In genomic region chr10:15209827-15210509, GRCh38 we compare ENCODE assay signal across 9 cellular contexts. TPM values are rescaled to one million over a fixed set of nuclear protein-coding genes. Genes with fewer than 3 reads are reported as not detected.
DNase-seq lines count a peak whose midpoint lies in the region; ATAC-seq and TF ChIP-seq lines count a peak whose summit lies in the region.
"Had no signal": no experiment of that assay in that cellular context is flagged by ENCODE, and none has a peak within 500 bp of the region (broad histone marks: within the 10 kb centered on the region; RNA-seq: fewer than 3 reads in every experiment).

No MANE protein-coding gene starts in this region.

- peak overlapping the region; percentile 51 for H3K27ac Mint-ChIP-seq in activated CD4-positive, alpha-beta T cell treated with anti-CD3 and anti-CD28 coated beads, Interleukin-2, amount 10 ng/mL, durations not matched to agents 7 days and 5 days

- DNase-seq in DMS79 treated with DMSO at 0.1 percent for 48 hours (lab: John Stamatoyannopoulos, UW) (peak; percentile 15), DMS79 (lab: John Stamatoyannopoulos, UW) (no peak), NCI-H345 treated with DMSO at 0.1 percent for 48 hours (lab: John Stamatoyannopoulos, UW; ENCODE audit: unreplicated experiment) (peak; percentile 23), dedifferentiated amniotic fluid mesenchymal stem cell (ENCODE audit: extremely low spot score) (peak; percentile 63), right lobe of liver (peak; percentile 76 to 84 (median 78))
- DNase-seq in activated CD4-positive, alpha-beta T cell treated with anti-CD3 and anti-CD28 coated beads, Interleukin-2, amount 10 ng/mL, durations not matched to agents 7 days and 5 days, result peak; percentile 86
- DNase-seq in stimulated activated CD8-positive, alpha-beta memory T cell treated with anti-CD3 and anti-CD28 coated beads, Interleukin-12 subunit alpha, Interleukin-12 subunit beta, amount 100 ng/mL, for 1 hour (ENCODE audit: low read depth), result peak; percentile 81

- TF ChIP-seq POLR2A in right lobe of liver (IDR thresholded peaks at IDR 0.05), result no peak

- no peaks in the 10 kb centered on the region for H3K9me3 ChIP-seq in right lobe of liver

- peaks cover 6% of the 10 kb centered on the region for H3K9me3 Mint-ChIP-seq in activated CD4-positive, alpha-beta T cell treated with anti-CD3 and anti-CD28 coated beads, Interleukin-2, amount 10 ng/mL, durations not matched to agents 7 days and 5 days
- H3K9me3 Mint-ChIP-seq: stimulated activated naive CD8-positive, alpha-beta T cell treated with anti-CD3 and anti-CD28 coated beads, Interleukin-15, Interleukin-2, amounts not matched to agents 100 ng/mL and 50 ng/mL, for 24 hours had no signal

- intact Hi-C loops in right lobe of liver (cut with DNase I), result loop anchor here in 1 of 2 donors (5.0 kb wide), 1 partner anchor 162 kb away; the partner anchor contains the start of gene FAM171A1

- no peak overlapping the region for H3K4me3 ChIP-seq in right lobe of liver

- no peaks in the 10 kb centered on the region for H3K36me3 ChIP-seq in right lobe of liver

- POLR2A ChIA-PET in activated CD4-positive, alpha-beta T cell treated with anti-CD3 and anti-CD28 coated beads, Interleukin-2, amount 10 ng/mL, durations not matched to agents 7 days and 5 days (lab: Charles Lee), result no interaction called here

- H3K4me1 Mint-ChIP-seq in activated CD4-positive, alpha-beta T cell treated with anti-CD3 and anti-CD28 coated beads, Interleukin-2, amount 10 ng/mL, durations not matched to agents 7 days and 5 days, result peaks cover 61% of the 10 kb centered on the region

- TF ChIP-seq CTCF in right lobe of liver (IDR thresholded peaks at IDR 0.05), result peak; percentile 69 to 90 (median 87)

- no peaks in the 10 kb centered on the region for H3K27me3 ChIP-seq in right lobe of liver

- no peaks in the 10 kb centered on the region for H3K4me1 ChIP-seq in right lobe of liver

- H3K27ac ChIP-seq in right lobe of liver, result no peak overlapping the region

- ATAC-seq in HG02870 (IDR thresholded peaks at IDR 0.05; ENCODE audit: unreplicated experiment), result peak; percentile 46
- ATAC-seq in right lobe of liver, result peak; percentile 90 to 96 (median 94)

- WGBS in right lobe of liver (ENCODE audit: insufficient coverage, low coverage, low lambda C conversion rate, missing lambda C conversion rate), result 16% methylated on average over 13 of the region's 14 CpGs

- CTCF ChIA-PET in activated CD4-positive, alpha-beta T cell treated with anti-CD3 and anti-CD28 coated beads, Interleukin-2, amount 10 ng/mL, durations not matched to agents 7 days and 5 days (lab: Charles Lee), result no interaction called here

- no peak overlapping the region for H3K4me3 Mint-ChIP-seq in activated CD4-positive, alpha-beta T cell treated with anti-CD3 and anti-CD28 coated beads, Interleukin-2, amount 10 ng/mL, durations not matched to agents 7 days and 5 days

- peaks cover 48% of the 10 kb centered on the region for H3K36me3 Mint-ChIP-seq in activated CD4-positive, alpha-beta T cell treated with anti-CD3 and anti-CD28 coated beads, Interleukin-2, amount 10 ng/mL, durations not matched to agents 7 days and 5 days (ENCODE audit: low read depth)

- H3K27me3 Mint-ChIP-seq in activated CD4-positive, alpha-beta T cell treated with anti-CD3 and anti-CD28 coated beads, Interleukin-2, amount 10 ng/mL, durations not matched to agents 7 days and 5 days, result no peaks in the 10 kb centered on the region
- H3K27me3 Mint-ChIP-seq: stimulated activated naive CD8-positive, alpha-beta T cell treated with anti-CD3 and anti-CD28 coated beads, Interleukin-15, Interleukin-2, amounts not matched to agents 100 ng/mL and 50 ng/mL, for 24 hours had no signal

RNA-seq across cellular contexts. Expression of gene NMT2, which starts 41.5 kb away (rescaled TPM):
- total RNA-seq in activated CD4-positive, alpha-beta T cell treated with anti-CD3 and anti-CD28 coated beads, Interleukin-2, amount 10 ng/mL, durations not matched to agents 7 days and 5 days, result 10 to 100 TPM; 47.7 to 50.9 TPM
- 10 to 100 TPM; 18.1 to 34.5 (median 30.8) TPM for total RNA-seq in right lobe of liver
